Comparison of ENCODE assay signal across 7 cellular contexts in the genomic region with DNA sequence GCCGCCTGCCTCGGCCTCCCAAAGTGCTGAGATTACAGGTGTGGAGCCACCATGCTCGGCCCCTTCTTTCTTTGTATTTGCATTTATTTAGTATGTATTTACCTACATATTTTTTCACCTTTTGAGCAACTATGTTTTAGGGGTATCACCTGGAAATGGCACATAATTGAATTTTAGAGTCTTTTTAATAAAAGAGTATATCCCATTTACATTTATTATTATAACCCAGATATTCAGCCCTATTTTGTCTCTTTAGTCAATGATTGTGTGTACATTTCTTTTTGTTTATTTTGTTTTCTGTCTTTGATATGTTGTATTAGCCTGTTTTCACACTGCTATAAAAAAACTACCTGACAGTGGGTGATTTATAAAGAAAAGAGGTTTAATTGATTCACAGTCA.
"Had no signal": no experiment of that assay in that cellular context is flagged by ENCODE, and none has a peak within 500 bp of the region (broad histone marks: within the 10 kb centered on the region; RNA-seq: fewer than 3 reads in every experiment).

No MANE protein-coding gene starts in this region.

- FAIRE-seq: HepG2, HTR-8/SVneo had no signal

- H3K27ac ChIP-seq: HL-60, KMS-11 had no signal

- ATAC-seq: HepG2 had no signal

- DNase-seq: IMR-90, KBM-7, KG1 had no signal

- H3K4me2 ChIP-seq: KMS-11 had no signal

- H3K9ac ChIP-seq: KMS-11 had no signal
